5 cellular contexts compared by ENCODE assay signal in genomic region chr6:126640356-126640755, GRCh38.
"Had no signal": no experiment of that assay in that cellular context is flagged by ENCODE, and none has a peak within 500 bp of the region (broad histone marks: within the 10 kb centered on the region; RNA-seq: fewer than 3 reads in every experiment).

No MANE protein-coding gene starts in this region.

- H3K9me3 Mint-ChIP-seq: GM23338, H9 had no signal

- H3K4me2 ChIP-seq: GM23338 had no signal

- ATAC-seq: GM23338, K562 had no signal

- DNase-seq: H9, HCEC 1CT, IMR-90 had no signal

- H3K4me3 ChIP-seq: GM23338, K562 had no signal

- H3K27ac Mint-ChIP-seq: GM23338 had no signal

- H2AFZ ChIP-seq: GM23338 had no signal

- H3K4me3 Mint-ChIP-seq: GM23338, H9 had no signal
